ENCODE assay signal across 8 cellular contexts in the genomic region with DNA sequence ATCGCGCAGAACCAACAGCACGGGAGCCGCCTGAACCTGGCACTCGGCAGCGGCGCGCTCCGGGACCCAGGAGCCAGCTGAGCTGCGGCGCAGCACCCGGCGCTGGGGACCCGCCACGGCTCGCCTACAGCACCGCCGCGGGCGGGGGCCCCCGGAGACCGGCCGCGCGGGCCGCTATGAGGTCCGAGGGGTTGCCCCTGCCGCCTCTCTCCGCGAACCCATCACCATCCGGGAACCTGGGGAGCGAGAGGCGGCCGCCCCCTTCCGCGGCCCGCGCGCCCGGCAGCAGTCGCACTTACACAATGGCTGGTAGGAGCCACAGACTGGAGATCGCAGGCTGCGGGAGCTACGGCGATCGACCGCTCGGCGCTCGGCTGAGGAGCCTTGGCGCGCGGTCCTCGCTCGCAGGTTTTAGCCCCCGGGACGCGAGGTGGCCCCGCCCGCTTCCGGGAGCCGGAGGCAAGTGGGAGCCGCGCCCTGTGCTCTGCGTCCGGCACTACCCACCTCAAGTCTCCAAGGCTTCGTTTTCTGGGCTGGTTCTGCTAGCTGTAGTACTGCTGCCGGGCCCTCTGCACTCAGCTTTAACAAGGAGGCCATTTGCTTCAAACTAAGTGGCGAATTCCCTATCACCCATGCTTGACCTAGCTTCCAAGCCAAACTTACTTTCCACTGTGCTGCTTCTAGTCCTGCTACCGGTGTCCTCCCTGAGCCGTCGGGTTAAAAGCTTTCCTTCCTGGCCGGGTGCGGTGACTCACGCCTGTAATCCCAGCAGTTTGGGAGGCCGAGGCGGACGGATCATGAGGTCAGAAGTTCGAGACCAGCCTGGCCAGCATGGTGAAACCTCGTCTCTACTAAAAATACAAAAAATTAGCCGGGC. TPM values are rescaled to one million over a fixed set of nuclear protein-coding genes. Genes with fewer than 3 reads are reported as not detected.
DNase-seq lines count a peak whose midpoint lies in the region; ATAC-seq and TF ChIP-seq lines count a peak whose summit lies in the region.

A gene (minus strand): TSS at position 386 of the 877 bp plus-strand sequence. CDS start 451 bp downstream, outside the sequence.

- POLR2A ChIA-PET in BJ (lab: Charles Lee) = no interaction called here

- H3K4me3 ChIP-seq in BJ (ENCODE audit: low read depth, low read length) = peak within 1 kb of the TSS; percentile 64

- DNase-seq in BJ (ENCODE audit: low read depth) (peak; percentile 60), GM19238 (ENCODE audit: insufficient read length, low spot score) (peak; percentile 88), NCI-H524 treated with DMSO at 0.1 percent for 48 hours (lab: John Stamatoyannopoulos, UW) (peak; percentile 31), dedifferentiated amniotic fluid mesenchymal stem cell (ENCODE audit: extremely low spot score) (peak; percentile 77), left kidney (ENCODE audit: low read depth, low spot score) (peak; percentile 97)
- DNase-seq in activated CD4-positive, alpha-beta T cell treated with anti-CD3 and anti-CD28 coated beads, Interleukin-2, amount 50 U/mL, for 1 hour = peak; percentile 84
- DNase-seq in stimulated activated CD4-positive, alpha-beta T cell treated with anti-CD3 and anti-CD28 coated beads, Interleukin-1b, Interleukin-23, amount 100 ng/mL, for 48 hours = peak; percentile 90

- ATAC-seq in HG03439 (IDR thresholded peaks at IDR 0.05; ENCODE audit: unreplicated experiment) = peak; percentile 93

- no peak for TF ChIP-seq CTCF in BJ (IDR thresholded peaks at IDR 0.05; ENCODE audit: insufficient read depth, low read depth, low read length)

- CTCF ChIA-PET in BJ (lab: Yijun Ruan, JAX) = interaction anchor here (0.8 to 1.7 kb wide), 3 partner anchors 14 to 20 kb away, joined by 3 to 10 read pairs (median 3); no protein-coding TSS in a partner anchor

- H3K36me3 ChIP-seq in BJ (ENCODE audit: control insufficient read depth, insufficient read depth, low read length) = no peaks in the 10 kb centered on the region

- H3K27me3 ChIP-seq in BJ (ENCODE audit: control insufficient read depth, insufficient read depth, low read length) = no peaks in the 10 kb centered on the region

RNA-seq across cellular contexts. Expression of the gene that starts here (rescaled TPM):
- 1.2 and 1.5 TPM in 2 replicates for polyA plus RNA-seq in BJ (2011; rRNA removed)
- 0.98 and 1.9 TPM in 2 replicates for polyA minus RNA-seq in BJ (2011; rRNA and poly(A)+ RNA removed)

Comparison
In these comparisons a context has a peak if more than half of its experiments do, and no peak if none do; other contexts are left out.
1. Peak in every context shown above with its lines: DNase-seq, ATAC-seq and H3K4me3 ChIP-seq.
2. DNase-seq: peak in every context shown above with its lines; median percentile 97 in left kidney; 90 in stimulated activated CD4-positive, alpha-beta T cell treated with anti-CD3 and anti-CD28 coated beads, Interleukin-1b, Interleukin-23, amount 100 ng/mL, for 48 hours; 88 in GM19238; 84 in activated CD4-positive, alpha-beta T cell treated with anti-CD3 and anti-CD28 coated beads, Interleukin-2, amount 50 U/mL, for 1 hour; 77 in dedifferentiated amniotic fluid mesenchymal stem cell; 60 in BJ; 31 in NCI-H524 treated with DMSO at 0.1 percent for 48 hours.